ENCODE assay signal across 28 cellular contexts in the genomic region with DNA sequence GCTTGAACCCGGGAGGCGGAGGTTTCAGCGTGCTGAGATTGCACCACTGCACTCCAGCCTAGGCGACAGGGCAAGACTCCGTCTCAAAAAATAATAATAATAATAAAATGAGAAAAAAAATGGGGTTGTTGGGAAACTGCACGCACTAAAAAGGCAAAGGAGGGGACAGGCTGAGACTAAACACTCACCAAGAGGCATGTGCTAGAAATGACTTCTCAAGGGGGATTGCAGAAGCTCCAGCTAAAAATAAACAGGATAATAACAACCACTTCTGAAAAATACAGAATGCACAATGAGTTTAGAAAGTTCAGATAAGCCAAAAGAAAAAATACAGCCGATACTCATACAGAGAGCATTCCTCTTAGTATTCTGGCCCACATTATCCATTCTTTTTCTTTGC. TPM values are rescaled to one million over a fixed set of nuclear protein-coding genes. Genes with fewer than 3 reads are reported as not detected.
"Had no signal": no experiment of that assay in that cellular context is flagged by ENCODE, and none has a peak within 500 bp of the region (broad histone marks: within the 10 kb centered on the region; RNA-seq: fewer than 3 reads in every experiment).

No MANE protein-coding gene starts in this region.

- H3K27me3 ChIP-seq: adrenal gland, ascending aorta, breast epithelium, foreskin keratinocyte, heart left ventricle, neutrophil, pancreas, sigmoid colon, tibial nerve had no signal

- DNase-seq: activated CD4-positive, alpha-beta T cell treated with anti-CD3 and anti-CD28 coated beads for 48 hours; activated CD4-positive, alpha-beta T cell treated with anti-CD3 and anti-CD28 coated beads, Interleukin-2, amount 50 U/mL, for 48 hours; activated CD8-positive, alpha-beta memory T cell treated with anti-CD3 and anti-CD28 coated beads for 24 hours; activated effector memory CD4-positive, alpha-beta T cell treated with Interleukin-2 at 50 U/mL for 16 hours; activated naive CD4-positive, alpha-beta T cell treated with anti-CD3 and anti-CD28 coated beads for 36 hours; activated naive CD8-positive, alpha-beta T cell treated with anti-CD3 and anti-CD28 coated beads for 36 hours; adrenal gland; central memory CD4-positive, alpha-beta T cell; foreskin keratinocyte; heart left ventricle; immature natural killer cell; left colon; mammary epithelial cell; naive thymus-derived CD8-positive, alpha-beta T cell; pancreas; retina; stimulated activated naive CD4-positive, alpha-beta T cell; WERI-Rb-1 had no signal

- H3K27me3 Mint-ChIP-seq: activated naive CD8-positive, alpha-beta T cell treated with anti-CD3 and anti-CD28 coated beads for 36 hours had no signal

- H3K9me3 Mint-ChIP-seq: activated naive CD4-positive, alpha-beta T cell treated with anti-CD3 and anti-CD28 coated beads for 36 hours; activated naive CD8-positive, alpha-beta T cell treated with anti-CD3 and anti-CD28 coated beads for 36 hours; dendritic cell treated with granulocyte-macrophage colony-stimulating factor and Interleukin-4, amounts not matched to agents 40 ng/mL and 50 ng/mL, for 4 days; endodermal cell; immature natural killer cell; naive thymus-derived CD8-positive, alpha-beta T cell had no signal

- H3K4me3 ChIP-seq: adrenal gland, ascending aorta, breast epithelium, heart left ventricle, pancreas, prostate gland, sigmoid colon, tibial nerve had no signal

- ATAC-seq: activated CD4-positive, CD25-positive, alpha-beta regulatory T cell treated with anti-CD3 and anti-CD28 coated beads, Interleukin-2, amount 50 U/mL, for 24 hours; esophagus mucosa; heart left ventricle; left colon; naive thymus-derived CD8-positive, alpha-beta T cell had no signal

- H3K27ac ChIP-seq: adrenal gland, foreskin keratinocyte, heart left ventricle, neutrophil, pancreas, prostate gland, sigmoid colon, tibial nerve, WERI-Rb-1 had no signal

- H3K36me3 ChIP-seq: adrenal gland, ascending aorta, breast epithelium, heart left ventricle, neutrophil, pancreas, prostate gland, sigmoid colon, tibial nerve, WERI-Rb-1 had no signal

- H3K36me3 Mint-ChIP-seq: activated naive CD8-positive, alpha-beta T cell treated with anti-CD3 and anti-CD28 coated beads for 36 hours; immature natural killer cell; naive thymus-derived CD8-positive, alpha-beta T cell had no signal

- H3K4me1 ChIP-seq: foreskin keratinocyte, pancreas, prostate gland had no signal

- H3K4me1 Mint-ChIP-seq: activated naive CD8-positive, alpha-beta T cell treated with anti-CD3 and anti-CD28 coated beads for 36 hours; endodermal cell; immature natural killer cell; naive thymus-derived CD8-positive, alpha-beta T cell had no signal

- H3K9me3 ChIP-seq: adrenal gland, ascending aorta, breast epithelium, heart left ventricle, neutrophil, pancreas, prostate gland, sigmoid colon, tibial nerve had no signal

- H3K27ac Mint-ChIP-seq: activated naive CD4-positive, alpha-beta T cell treated with anti-CD3 and anti-CD28 coated beads for 36 hours; activated naive CD8-positive, alpha-beta T cell treated with anti-CD3 and anti-CD28 coated beads for 36 hours; dendritic cell treated with granulocyte-macrophage colony-stimulating factor and Interleukin-4, amounts not matched to agents 40 ng/mL and 50 ng/mL, for 4 days; endodermal cell; immature natural killer cell had no signal

- H3K4me3 Mint-ChIP-seq: activated naive CD4-positive, alpha-beta T cell treated with anti-CD3 and anti-CD28 coated beads for 36 hours; activated naive CD8-positive, alpha-beta T cell treated with anti-CD3 and anti-CD28 coated beads for 36 hours; dendritic cell treated with granulocyte-macrophage colony-stimulating factor and Interleukin-4, amounts not matched to agents 40 ng/mL and 50 ng/mL, for 4 days; endodermal cell; immature natural killer cell; naive thymus-derived CD8-positive, alpha-beta T cell had no signal

RNA-seq across cellular contexts. Expression of gene CEP295NL, which starts 37.2 kb away (rescaled TPM):
- total RNA-seq: activated naive CD4-positive, alpha-beta T cell treated with anti-CD3 and anti-CD28 coated beads for 36 hours had no signal
